Comparison of ENCODE assay signal across 2 cellular contexts in the genomic region with DNA sequence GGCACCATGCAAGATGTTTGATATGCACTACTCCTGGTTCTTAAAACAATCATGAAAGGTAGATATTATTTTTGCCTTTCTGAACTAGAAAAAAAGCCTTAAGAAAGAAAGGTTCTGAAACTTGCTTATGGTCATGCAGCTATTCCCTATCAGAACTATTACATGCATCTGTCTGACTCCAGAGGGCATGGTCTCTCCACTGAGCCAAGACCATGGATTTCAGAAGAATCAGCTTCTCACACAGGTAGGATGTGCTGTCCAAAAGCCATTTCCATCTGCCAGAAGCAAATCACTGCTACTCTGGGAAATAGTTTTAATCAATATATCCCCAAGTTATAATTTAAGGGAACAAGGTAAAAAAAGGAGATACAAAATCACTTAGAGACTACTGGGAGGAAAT.
TF ChIP-seq lines count a peak whose summit lies in the region.

No MANE protein-coding gene starts in this region.

TF ChIP-seq in SK-N-SH, 30 proteins besides CTCF, POLR2A, EP300 and RAD21 (continued from another document):
- no peak for TF ChIP-seq TEAD4 (IDR thresholded peaks at IDR 0.05; ENCODE audit: borderline replicate concordance, insufficient read depth)
- no peak for TF ChIP-seq SIN3A (IDR thresholded peaks at IDR 0.05; ENCODE audit: borderline replicate concordance, low read depth, low read length)
- no peak for TF ChIP-seq FOXM1 (IDR thresholded peaks at IDR 0.05; ENCODE audit: low read depth)
- TF ChIP-seq EZH2phosphoT487 (IDR thresholded peaks at IDR 0.05; ENCODE audit: borderline replicate concordance, low read depth): no peak
- TF ChIP-seq, protein P1, sequence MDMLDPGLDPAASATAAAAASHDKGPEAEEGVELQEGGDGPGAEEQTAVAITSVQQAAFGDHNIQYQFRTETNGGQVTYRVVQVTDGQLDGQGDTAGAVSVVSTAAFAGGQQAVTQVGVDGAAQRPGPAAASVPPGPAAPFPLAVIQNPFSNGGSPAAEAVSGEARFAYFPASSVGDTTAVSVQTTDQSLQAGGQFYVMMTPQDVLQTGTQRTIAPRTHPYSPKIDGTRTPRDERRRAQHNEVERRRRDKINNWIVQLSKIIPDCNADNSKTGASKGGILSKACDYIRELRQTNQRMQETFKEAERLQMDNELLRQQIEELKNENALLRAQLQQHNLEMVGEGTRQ (IDR thresholded peaks at IDR 0.05; ENCODE audit: borderline replicate concordance, low read depth, low read length): no peak

TF ChIP-seq in SK-N-SH treated with all-trans-retinoic acid at 6 μM for 48 hours, 23 proteins besides CTCF, POLR2A, EP300 and RAD21 (continued from another document):
- TF ChIP-seq ZNF565 (CRISPR knock-in tag; conservative IDR thresholded peaks at IDR 0.05; ENCODE audit: low read depth): no peak
- no peak for TF ChIP-seq ARNTL (CRISPR knock-in tag; IDR thresholded peaks at IDR 0.05; ENCODE audit: borderline replicate concordance, low read depth)
- TF ChIP-seq ZNF8 (CRISPR knock-in tag; IDR thresholded peaks at IDR 0.05): no peak
- TF ChIP-seq, protein P2, sequence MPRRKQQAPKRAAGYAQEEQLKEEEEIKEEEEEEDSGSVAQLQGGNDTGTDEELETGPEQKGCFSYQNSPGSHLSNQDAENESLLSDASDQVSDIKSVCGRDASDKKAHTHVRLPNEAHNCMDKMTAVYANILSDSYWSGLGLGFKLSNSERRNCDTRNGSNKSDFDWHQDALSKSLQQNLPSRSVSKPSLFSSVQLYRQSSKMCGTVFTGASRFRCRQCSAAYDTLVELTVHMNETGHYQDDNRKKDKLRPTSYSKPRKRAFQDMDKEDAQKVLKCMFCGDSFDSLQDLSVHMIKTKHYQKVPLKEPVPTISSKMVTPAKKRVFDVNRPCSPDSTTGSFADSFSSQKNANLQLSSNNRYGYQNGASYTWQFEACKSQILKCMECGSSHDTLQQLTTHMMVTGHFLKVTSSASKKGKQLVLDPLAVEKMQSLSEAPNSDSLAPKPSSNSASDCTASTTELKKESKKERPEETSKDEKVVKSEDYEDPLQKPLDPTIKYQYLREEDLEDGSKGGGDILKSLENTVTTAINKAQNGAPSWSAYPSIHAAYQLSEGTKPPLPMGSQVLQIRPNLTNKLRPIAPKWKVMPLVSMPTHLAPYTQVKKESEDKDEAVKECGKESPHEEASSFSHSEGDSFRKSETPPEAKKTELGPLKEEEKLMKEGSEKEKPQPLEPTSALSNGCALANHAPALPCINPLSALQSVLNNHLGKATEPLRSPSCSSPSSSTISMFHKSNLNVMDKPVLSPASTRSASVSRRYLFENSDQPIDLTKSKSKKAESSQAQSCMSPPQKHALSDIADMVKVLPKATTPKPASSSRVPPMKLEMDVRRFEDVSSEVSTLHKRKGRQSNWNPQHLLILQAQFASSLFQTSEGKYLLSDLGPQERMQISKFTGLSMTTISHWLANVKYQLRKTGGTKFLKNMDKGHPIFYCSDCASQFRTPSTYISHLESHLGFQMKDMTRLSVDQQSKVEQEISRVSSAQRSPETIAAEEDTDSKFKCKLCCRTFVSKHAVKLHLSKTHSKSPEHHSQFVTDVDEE (CRISPR knock-in tag; IDR thresholded peaks at IDR 0.05): no peak
- no peak for TF ChIP-seq ZFP30 (CRISPR knock-in tag; IDR thresholded peaks at IDR 0.05)
- no peak for TF ChIP-seq GLIS3 (CRISPR knock-in tag; IDR thresholded peaks at IDR 0.05)
- no peak for TF ChIP-seq SNAI2 (CRISPR knock-in tag; IDR thresholded peaks at IDR 0.05)
- TF ChIP-seq, protein P3, sequence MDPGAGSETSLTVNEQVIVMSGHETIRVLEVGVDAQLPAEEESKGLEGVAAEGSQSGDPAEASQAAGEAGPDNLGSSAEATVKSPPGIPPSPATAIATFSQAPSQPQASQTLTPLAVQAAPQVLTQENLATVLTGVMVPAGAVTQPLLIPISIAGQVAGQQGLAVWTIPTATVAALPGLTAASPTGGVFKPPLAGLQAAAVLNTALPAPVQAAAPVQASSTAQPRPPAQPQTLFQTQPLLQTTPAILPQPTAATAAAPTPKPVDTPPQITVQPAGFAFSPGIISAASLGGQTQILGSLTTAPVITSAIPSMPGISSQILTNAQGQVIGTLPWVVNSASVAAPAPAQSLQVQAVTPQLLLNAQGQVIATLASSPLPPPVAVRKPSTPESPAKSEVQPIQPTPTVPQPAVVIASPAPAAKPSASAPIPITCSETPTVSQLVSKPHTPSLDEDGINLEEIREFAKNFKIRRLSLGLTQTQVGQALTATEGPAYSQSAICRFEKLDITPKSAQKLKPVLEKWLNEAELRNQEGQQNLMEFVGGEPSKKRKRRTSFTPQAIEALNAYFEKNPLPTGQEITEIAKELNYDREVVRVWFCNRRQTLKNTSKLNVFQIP (CRISPR knock-in tag; IDR thresholded peaks at IDR 0.05; ENCODE audit: borderline replicate concordance, low read depth): no peak
- no peak for TF ChIP-seq ZC3H10 (CRISPR knock-in tag; IDR thresholded peaks at IDR 0.05)
- no peak for TF ChIP-seq CSDC2 (CRISPR knock-in tag; IDR thresholded peaks at IDR 0.05)
